In genomic region chr5:144065766-144066165, GRCh38 we compare ENCODE assay signal across 10 cellular contexts.
"Had no signal": no experiment of that assay in that cellular context is flagged by ENCODE, and none has a peak within 500 bp of the region (broad histone marks: within the 10 kb centered on the region; RNA-seq: fewer than 3 reads in every experiment).

No MANE protein-coding gene starts in this region.

- H3K27ac ChIP-seq: HL-60, KMS-11 had no signal

- ATAC-seq: GM23338, HCT116, HepG2 had no signal

- H3K4me2 ChIP-seq: GM23338, KMS-11 had no signal

- H3K9ac ChIP-seq: KMS-11 had no signal

- H2AFZ ChIP-seq: GM23338 had no signal

- H3K4me3 ChIP-seq: GM23338 had no signal

- DNase-seq: H9, HFFc6, KBM-7 had no signal

- FAIRE-seq: H1, H54, HepG2 had no signal
